In genomic region chr12:57218030-57218853, GRCh38 we compare ENCODE assay signal across 11 cellular contexts. TPM values are rescaled to one million over a fixed set of nuclear protein-coding genes. Genes with fewer than 3 reads are reported as not detected.
A peak's percentile ranks its signal among the peaks of the same experiment; 100 is the strongest.
DNase-seq lines count a peak whose midpoint lies in the region; ATAC-seq and TF ChIP-seq lines count a peak whose summit lies in the region.
"Had no signal": no experiment of that assay in that cellular context is flagged by ENCODE, and none has a peak within 500 bp of the region (broad histone marks: within the 10 kb centered on the region; RNA-seq: fewer than 3 reads in every experiment).

No MANE protein-coding gene starts in this region.

- H3K9me2 ChIP-seq in GM23338 (ENCODE audit: insufficient read depth) (no peaks in the 10 kb centered on the region), Karpas-422 (replicated peaks; ENCODE audit: insufficient read depth, low read length) (no peaks in the 10 kb centered on the region)

- H3K4me1 Mint-ChIP-seq in GM23338: peaks cover 71% of the 10 kb centered on the region

- H3K4me2 ChIP-seq in BLaER1: 0 out of 2 replicates have a peak overlapping the region, but pooled peaks have one; percentile 99
- no peak overlapping the region for H3K4me2 ChIP-seq in GM23338
- H3K4me2 ChIP-seq in Karpas-422 (ENCODE audit: low read depth, low read length, poor library complexity, severe bottlenecking): no peak overlapping the region

- H3K36me3 ChIP-seq in BLaER1 (no peaks in the 10 kb centered on the region), GM23338 (ENCODE audit: insufficient read depth) (no peaks in the 10 kb centered on the region), Karpas-422 (ENCODE audit: insufficient read depth, low read length) (no peaks in the 10 kb centered on the region), brain microvascular endothelial cell (replicated peaks) (peaks cover 3% of the 10 kb centered on the region)
- H3K36me3 ChIP-seq: suprapubic skin had no signal

- in situ Hi-C loops in brain microvascular endothelial cell (cut with HindIII; ENCODE audit: low pct_ligation_motif_present, low sequenced_read_pairs): no loop called here

- DNase-seq in GM23338 (ENCODE audit: low spot score): no peak
- peak; percentile 41 for DNase-seq in left kidney (ENCODE audit: low read depth, low spot score)
- DNase-seq in activated CD8-positive, alpha-beta memory T cell treated with anti-CD3 and anti-CD28 coated beads, Interleukin-2, amount 50 U/mL, for 4 hours: no peak
- DNase-seq in Karpas-422: no peak
- no peak for DNase-seq in hepatic stellate cell (ENCODE audit: low spot score)
- DNase-seq in brain microvascular endothelial cell: no peak
- DNase-seq: Kasumi-1, NCI-H2029 treated with DMSO at 0.1 percent for 48 hours had no signal

- H3K9ac ChIP-seq in BLaER1 (no peak overlapping the region), Karpas-422 (ENCODE audit: low read length) (no peak overlapping the region)

- H4K20me1 ChIP-seq in BLaER1: peaks cover 92% of the 10 kb centered on the region
- H4K20me1 ChIP-seq in GM23338 (replicated peaks; ENCODE audit: insufficient read depth): peaks cover 10% of the 10 kb centered on the region; the same call in 1 of the 2 replicates
- peaks cover 10% of the 10 kb centered on the region; the same call in 1 of the 2 replicates for H4K20me1 ChIP-seq in Karpas-422 (ENCODE audit: insufficient read depth, low read depth, low read length)

- peaks cover 9% of the 10 kb centered on the region for H3K36me3 Mint-ChIP-seq in GM23338 (ENCODE audit: low read depth)

- H3F3A ChIP-seq in GM23338 (replicated peaks; ENCODE audit: low read depth): 0 out of 2 replicates have a peak, but pooled peaks cover 24% of the 10 kb centered on the region

- H3K79me2 ChIP-seq in GM23338 (replicated peaks; ENCODE audit: insufficient read depth) (no peaks in the 10 kb centered on the region), Karpas-422 (ENCODE audit: low read length) (no peaks in the 10 kb centered on the region)

- peak overlapping the region; percentile 73; the same call in 2 of the 3 replicates for H3K4me3 Mint-ChIP-seq in GM23338

- no peak overlapping the region for H3K27ac ChIP-seq in BLaER1
- H3K27ac ChIP-seq in GM23338 (ENCODE audit: low read depth): no peak overlapping the region
- H3K27ac ChIP-seq in VCaP: peak overlapping the region; percentile 63
- H3K27ac ChIP-seq in Karpas-422 (ENCODE audit: low read length): no peak overlapping the region
- no peak overlapping the region for H3K27ac ChIP-seq in brain microvascular endothelial cell
- H3K27ac ChIP-seq: suprapubic skin had no signal

- H3K4me1 ChIP-seq in BLaER1: peaks cover 51% of the 10 kb centered on the region
- H3K4me1 ChIP-seq in GM23338 (ENCODE audit: insufficient read depth): peaks cover 56% of the 10 kb centered on the region
- peaks cover 55% of the 10 kb centered on the region for H3K4me1 ChIP-seq in Karpas-422 (ENCODE audit: low read length)

- H3K9me3 Mint-ChIP-seq in GM23338: peaks cover 3% of the 10 kb centered on the region

- H3K4me3 ChIP-seq in BLaER1 (no peak overlapping the region), GM23338 (no peak overlapping the region), Karpas-422 (ENCODE audit: low read length) (no peak overlapping the region), brain microvascular endothelial cell (ENCODE audit: low read depth, low read length) (no peak overlapping the region)

- H3K27ac Mint-ChIP-seq in GM23338: no peak overlapping the region

- H2AFZ ChIP-seq in GM23338: no peak overlapping the region
- no peak overlapping the region for H2AFZ ChIP-seq in Karpas-422 (ENCODE audit: low read length)

- TF ChIP-seq CTCF in GM23338 (conservative IDR thresholded peaks at IDR 0.05; ENCODE audit: low read depth in 2 of 2): no peak
- no peak for TF ChIP-seq CTCF in VCaP (conservative IDR thresholded peaks at IDR 0.05)
- TF ChIP-seq CTCF in brain microvascular endothelial cell (IDR thresholded peaks at IDR 0.05; ENCODE audit: low read depth, low read length, missing control alignments): no peak

- ATAC-seq in GM23338: no peak

- H3K27me3 ChIP-seq in BLaER1 (peaks cover 99% of the 10 kb centered on the region), GM23338 (ENCODE audit: insufficient read depth) (peaks cover 97% of the 10 kb centered on the region), Karpas-422 (ENCODE audit: low read length) (no peaks in the 10 kb centered on the region; the same call in 1 of the 2 replicates), brain microvascular endothelial cell (replicated peaks) (peaks cover 51% of the 10 kb centered on the region)

- H3K9me3 ChIP-seq in BLaER1: no peaks in the 10 kb centered on the region
- no peaks in the 10 kb centered on the region for H3K9me3 ChIP-seq in Karpas-422 (ENCODE audit: low read length)
- H3K9me3 ChIP-seq: suprapubic skin had no signal

- peaks cover 92% of the 10 kb centered on the region for H3K27me3 Mint-ChIP-seq in GM23338 (ENCODE audit: insufficient read depth, low read depth, poor library complexity)

TF ChIP-seq in GM23338, 12 proteins besides CTCF, POLR2A, EP300 and RAD21:
- peak; percentile 78 for TF ChIP-seq EZH2 (IDR thresholded peaks at IDR 0.05; ENCODE audit: low read depth, unreplicated experiment)
- TF ChIP-seq STAT1 (IDR thresholded peaks at IDR 0.05; ENCODE audit: unreplicated experiment): no peak

RNA-seq across cellular contexts. Expression of gene NXPH4, which starts 1.6 kb away (rescaled TPM):
- 1.5 and 4.5 TPM in 2 replicates for total RNA-seq in GM23338 (2014; rRNA removed; shearing (Covaris generic))
- polyA plus RNA-seq in GM23338 (2016; fragmentation: Nextera tagmentation; extraction: Ambion mirVana): 0.89 and 1.1 TPM in 2 replicates
- 2.9 and 4.2 TPM in 2 replicates for total RNA-seq in Karpas-422 (2014; rRNA removed; shearing (Covaris generic); ENCODE audit: low replicate concordance)

RNA-seq across cellular contexts. Expression of gene SHMT2, which starts 11.3 kb away (rescaled TPM):
- 363 and 387 TPM in 2 replicates for total RNA-seq in GM23338 (2014; rRNA removed; shearing (Covaris generic))
- 125 and 131 TPM in 2 replicates for polyA plus RNA-seq in GM23338 (2016; fragmentation: Nextera tagmentation; extraction: Ambion mirVana)
- 399 and 449 TPM in 2 replicates for total RNA-seq in Karpas-422 (2014; rRNA removed; shearing (Covaris generic); ENCODE audit: low replicate concordance)

RNA-seq across cellular contexts. Expression of gene STAC3, which starts 32.7 kb away (rescaled TPM):
- 1.2 and 3.0 TPM in 2 replicates for total RNA-seq in GM23338 (2014; rRNA removed; shearing (Covaris generic))
- polyA plus RNA-seq in GM23338 (2016; fragmentation: Nextera tagmentation; extraction: Ambion mirVana): 0.48 and 0.59 TPM in 2 replicates
- total RNA-seq in Karpas-422 (2014; rRNA removed; shearing (Covaris generic); ENCODE audit: low replicate concordance): 5.9 and 7.8 TPM in 2 replicates
